ENCODE assay signal across 8 cellular contexts in genomic region chr12:65156366-65156831, GRCh38. TPM values are rescaled to one million over a fixed set of nuclear protein-coding genes. Genes with fewer than 3 reads are reported as not detected.
DNase-seq lines count a peak whose midpoint lies in the region; ATAC-seq and TF ChIP-seq lines count a peak whose summit lies in the region.

No MANE protein-coding gene starts in this region.

- H3K4me3 Mint-ChIP-seq in activated T-cell treated with anti-CD3 and anti-CD28 coated beads, Interleukin-2, amount 50 U/mL, for 72 hours = peak overlapping the region; percentile 71 to 72

- H2BK12ac ChIP-seq in trophoblast cell (ENCODE audit: low read length) = no peak overlapping the region

- H3K4me3 ChIP-seq in DOHH2 (ENCODE audit: low read length) = peak overlapping the region; percentile 25; the same call in 1 of the 2 replicates
- H3K4me3 ChIP-seq in trophoblast cell (ENCODE audit: low read depth, low read length) = no peak overlapping the region

- H2BK5ac ChIP-seq in trophoblast cell (ENCODE audit: low read depth, low read length, poor library complexity) = no peak overlapping the region

- H3K4me1 Mint-ChIP-seq in activated T-cell treated with anti-CD3 and anti-CD28 coated beads, Interleukin-2, amount 50 U/mL, for 72 hours (ENCODE audit: low read depth) = peaks cover 27% of the 10 kb centered on the region

- H3K4me1 ChIP-seq in DOHH2 (ENCODE audit: control insufficient read depth, low read length) (peaks cover 16% of the 10 kb centered on the region), trophoblast cell (ENCODE audit: control insufficient read depth in 1 of 2, insufficient read depth in 2 of 2, low read length in 2 of 2) (no peaks in the 10 kb centered on the region)

- no peak overlapping the region for H3K14ac ChIP-seq in trophoblast cell (ENCODE audit: low read length)

- ATAC-seq in GM19463 (IDR thresholded peaks at IDR 0.05; ENCODE audit: unreplicated experiment) (peak; percentile 87), HG03439 (IDR thresholded peaks at IDR 0.05; ENCODE audit: unreplicated experiment) (peak; percentile 94), left lobe of liver (no peak)
- peak; percentile 79 to 84 for ATAC-seq in activated T-cell treated with anti-CD3 and anti-CD28 coated beads, Interleukin-2, amount 50 U/mL, for 72 hours (replicated peaks in 1 of 2)

- no peaks in the 10 kb centered on the region for H4K20me1 ChIP-seq in DOHH2 (ENCODE audit: control insufficient read depth, insufficient read depth, low read depth, low read length)

- no peaks in the 10 kb centered on the region for H3F3A ChIP-seq in DOHH2 (ENCODE audit: control insufficient read depth, insufficient read depth)

- H4K12ac ChIP-seq in trophoblast cell (ENCODE audit: low read depth, low read length) = no peak overlapping the region

- no peak overlapping the region for H3K4ac ChIP-seq in trophoblast cell (ENCODE audit: low read depth, low read length)

- H3K36me3 ChIP-seq in DOHH2 (ENCODE audit: control insufficient read depth, low read length) (no peaks in the 10 kb centered on the region), trophoblast cell (ENCODE audit: control insufficient read depth in 1 of 2, insufficient read depth in 2 of 2, low read length in 2 of 2) (no peaks in the 10 kb centered on the region)

- no peaks in the 10 kb centered on the region for H3K36me3 Mint-ChIP-seq in activated T-cell treated with anti-CD3 and anti-CD28 coated beads, Interleukin-2, amount 50 U/mL, for 72 hours (ENCODE audit: insufficient read depth in 2 of 2)

- no peak overlapping the region for H3K9ac ChIP-seq in trophoblast cell (ENCODE audit: low read length)

- peaks cover 5% of the 10 kb centered on the region; the same call in 1 of the 2 replicates for H3K27me3 ChIP-seq in DOHH2 (ENCODE audit: control insufficient read depth, low read length)
- H3K27me3 ChIP-seq in trophoblast cell (ENCODE audit: insufficient read depth, low read length) = no peaks in the 10 kb centered on the region

- H2BK120ac ChIP-seq in trophoblast cell (ENCODE audit: insufficient read depth, low read length, poor library complexity) = no peak overlapping the region

- no peaks in the 10 kb centered on the region for H3K9me3 Mint-ChIP-seq in activated T-cell treated with anti-CD3 and anti-CD28 coated beads, Interleukin-2, amount 50 U/mL, for 72 hours

- H3K9me2 ChIP-seq in DOHH2 (replicated peaks; ENCODE audit: control insufficient read depth, low read length) = no peaks in the 10 kb centered on the region

- peak in 1 of 2 donors; percentile 17 for DNase-seq in activated T-cell treated with anti-CD3 and anti-CD28 coated beads, Interleukin-2, amount 50 U/mL, for 72 hours
- DNase-seq in NCI-H2227 treated with DMSO at 0.1 percent for 48 hours (lab: John Stamatoyannopoulos, UW) (no peak), dedifferentiated amniotic fluid mesenchymal stem cell (ENCODE audit: extremely low spot score) (no peak), left lobe of liver (ENCODE audit: low spot score) (no peak), trophoblast cell (no peak)

- H3K27ac ChIP-seq in DOHH2 (ENCODE audit: low read depth, low read length) (no peak overlapping the region), trophoblast cell (ENCODE audit: low read depth, low read length) (no peak overlapping the region)

- peaks cover 24% of the 10 kb centered on the region for H3K27me3 Mint-ChIP-seq in activated T-cell treated with anti-CD3 and anti-CD28 coated beads, Interleukin-2, amount 50 U/mL, for 72 hours (ENCODE audit: low read depth)

- H3K79me1 ChIP-seq in trophoblast cell (ENCODE audit: low read length) = no peaks in the 10 kb centered on the region

- no peaks in the 10 kb centered on the region for H3K79me2 ChIP-seq in DOHH2 (ENCODE audit: control insufficient read depth, low read length)
- H3K79me2 ChIP-seq in trophoblast cell (ENCODE audit: control insufficient read depth, insufficient read depth, low read length, poor library complexity) = no peaks in the 10 kb centered on the region

- H3K23ac ChIP-seq in trophoblast cell (ENCODE audit: low read length) = no peak overlapping the region

- no peak overlapping the region for H4K91ac ChIP-seq in trophoblast cell (ENCODE audit: low read depth, low read length)

- no peak for TF ChIP-seq CTCF in DOHH2 (IDR thresholded peaks at IDR 0.05; ENCODE audit: low read depth, low read length, poor library complexity, severe bottlenecking)

- no peak overlapping the region for H2AK5ac ChIP-seq in trophoblast cell (ENCODE audit: low read length)

- no peak overlapping the region for H2AFZ ChIP-seq in trophoblast cell (ENCODE audit: insufficient read depth, low read length, poor library complexity)

- H3K4me2 ChIP-seq in DOHH2 (ENCODE audit: low read length) (peak overlapping the region; percentile 40), trophoblast cell (ENCODE audit: low read length) (no peak overlapping the region)

- WGBS in trophoblast cell (ENCODE audit: extremely low coverage, insufficient coverage, insufficient read length) = no CpG with 5 or more reads among the region's 2 CpGs

- H3K18ac ChIP-seq in trophoblast cell (ENCODE audit: low read length) = no peak overlapping the region

- no peak overlapping the region for H4K8ac ChIP-seq in trophoblast cell (ENCODE audit: low read depth, low read length)

- peak overlapping the region; percentile 82 for H3K27ac Mint-ChIP-seq in activated T-cell treated with anti-CD3 and anti-CD28 coated beads, Interleukin-2, amount 50 U/mL, for 72 hours

- H3K9me3 ChIP-seq in DOHH2 (ENCODE audit: control insufficient read depth, insufficient read depth, low read length) (no peaks in the 10 kb centered on the region), trophoblast cell (ENCODE audit: insufficient read depth, low read depth, low read length) (no peaks in the 10 kb centered on the region)

RNA-seq across cellular contexts. Expression of gene LEMD3, which starts 13.0 kb away (rescaled TPM):
- 10 to 100 TPM; 20.2 to 27.3 TPM for total RNA-seq in activated T-cell treated with anti-CD3 and anti-CD28 coated beads, Interleukin-2, amount 50 U/mL, for 72 hours
- 10.3 TPM for total RNA-seq in left lobe of liver
- 11.3 and 11.6 TPM in 2 replicates for polyA plus RNA-seq in trophoblast cell (2013)

RNA-seq across cellular contexts. Expression of gene WIF1, which starts 35.3 kb away (rescaled TPM):
- total RNA-seq in activated T-cell treated with anti-CD3 and anti-CD28 coated beads, Interleukin-2, amount 50 U/mL, for 72 hours = under 1 TPM in 1 of 2 donors, not detected in 1; 0.22 TPM
- 0.08 TPM for total RNA-seq in left lobe of liver
- polyA plus RNA-seq in trophoblast cell (2013) = 0.03 TPM in 1 of 2 replicates, not detected in the other
